In the genomic region with DNA sequence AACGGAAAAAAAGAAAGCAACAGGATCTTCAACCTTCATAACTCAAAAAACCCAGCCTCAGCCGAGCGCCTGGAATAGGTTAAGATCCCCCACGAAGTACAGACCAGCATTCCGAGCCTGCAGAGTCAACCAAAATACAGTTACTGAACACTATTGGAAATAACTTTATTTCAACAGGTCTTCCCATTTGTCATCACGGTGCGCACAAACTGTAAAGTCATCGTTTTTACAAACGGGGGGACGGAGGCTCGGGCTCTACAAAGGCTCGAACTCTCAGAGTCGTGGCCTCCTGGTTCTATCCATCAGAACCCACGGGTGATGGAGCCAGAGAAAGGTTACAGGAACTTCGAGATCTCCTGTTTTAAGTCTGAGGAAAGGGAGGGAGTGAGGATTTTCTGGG, we compare ENCODE assay signal across 8 cellular contexts. TPM values are rescaled to one million over a fixed set of nuclear protein-coding genes. Genes with fewer than 3 reads are reported as not detected.
DNase-seq lines count a peak whose midpoint lies in the region; FAIRE-seq and TF ChIP-seq lines count a peak whose summit lies in the region.

No MANE protein-coding gene starts in this region.

- H3K9me3 ChIP-seq in BE2C (no peaks in the 10 kb centered on the region), iPS DF 6.9 (ENCODE audit: control insufficient read depth, insufficient read depth, low read length) (no peaks in the 10 kb centered on the region), small intestine (ENCODE audit: control insufficient read depth, low read depth) (no peaks in the 10 kb centered on the region)

- H3K27me3 ChIP-seq in BE2C = no peaks in the 10 kb centered on the region
- H3K27me3 ChIP-seq in iPS DF 6.9 (ENCODE audit: control insufficient read depth, insufficient read depth, low read length) = no peaks in the 10 kb centered on the region
- H3K27me3 ChIP-seq in small intestine (ENCODE audit: control insufficient read depth in 2 of 2, insufficient read depth in 2 of 2, low read length in 2 of 2) = no peaks in the 10 kb centered on the region

- H3K27ac ChIP-seq in iPS DF 6.9 (ENCODE audit: low read length) (no peak overlapping the region), small intestine (ENCODE audit: low read depth in 1 of 2, low read length in 1 of 2) (peak overlapping the region; percentile 71 to 97)

- H3K36me3 ChIP-seq in BE2C = peaks cover 9% of the 10 kb centered on the region
- H3K36me3 ChIP-seq in iPS DF 6.9 (ENCODE audit: control insufficient read depth, insufficient read depth, low read length) = no peaks in the 10 kb centered on the region
- peaks cover 0 to under 1% of the 10 kb centered on the region in 2 donors for H3K36me3 ChIP-seq in small intestine (ENCODE audit: control insufficient read depth in 2 of 2, insufficient read depth in 2 of 2, low read length in 2 of 2)

- no peak for DNase-seq in BE2C
- DNase-seq in HT-29 (ENCODE audit: low spot score) = peak; percentile 12
- DNase-seq in activated naive CD4-positive, alpha-beta T cell treated with anti-CD3 and anti-CD28 coated beads, Interleukin-2, amount 50 U/mL, for 16 hours = peak; percentile 21
- no peak for DNase-seq in iPS DF 6.9 (ENCODE audit: low read depth, low spot score)
- DNase-seq in small intestine = peak; percentile 35
- DNase-seq in stimulated activated naive CD4-positive, alpha-beta T cell treated with Interleukin-2 at 50 U/mL for 16 hours (lab: John Stamatoyannopoulos, UW) = no peak
- DNase-seq in ecto neural progenitor cell (ENCODE audit: low spot score) = no peak
- no peak for DNase-seq in NCI-H345 treated with DMSO at 0.1 percent for 48 hours (lab: John Stamatoyannopoulos, UW; ENCODE audit: unreplicated experiment)

- WGBS in iPS DF 6.9 (ENCODE audit: insufficient coverage, insufficient read length) = no CpG with 5 or more reads among the region's 15 CpGs
- 0 to 1% (median 0%) methylated on average over 15 of the region's 15 CpGs for WGBS in small intestine, 3 donors

- TF ChIP-seq CTCF in BE2C (IDR thresholded peaks at IDR 0.05; ENCODE audit: low read depth, low read length) = no peak

- no peak for FAIRE-seq in small intestine (lab: Jason Lieb, UNC)

- H3K4me1 ChIP-seq in BE2C (no peaks in the 10 kb centered on the region), iPS DF 6.9 (ENCODE audit: control insufficient read depth, insufficient read depth, low read length) (no peaks in the 10 kb centered on the region), small intestine (ENCODE audit: control insufficient read depth in 2 of 2, insufficient read depth in 1 of 2, low read depth in 1 of 2, low read length in 1 of 2) (peaks cover 0 to 7% of the 10 kb centered on the region in 2 donors)

- peak overlapping the region; percentile 91 for H3K4me3 ChIP-seq in BE2C (ENCODE audit: low read depth, low read length)
- H3K4me3 ChIP-seq in iPS DF 6.9 (ENCODE audit: low read length) = peak overlapping the region; percentile 97
- peak overlapping the region; percentile 65 to 98 for H3K4me3 ChIP-seq in small intestine (ENCODE audit: low read depth in 1 of 2, low read length in 2 of 2)

RNA-seq across cellular contexts. Expression of gene YWHAE, which starts 1.1 kb away (rescaled TPM):
- polyA plus RNA-seq in BE2C (2012; ENCODE audit: insufficient read depth, insufficient read length, low read depth) = 609 TPM
- total RNA-seq in HT-29 (2014; rRNA removed; shearing (Covaris generic)) = 166 and 190 TPM in 2 replicates
- polyA plus RNA-seq in small intestine = 100 to 1,000 TPM; 235 to 390 (median 253) TPM

RNA-seq across cellular contexts. Expression of gene CRK, which starts 57.1 kb away (rescaled TPM):
- polyA plus RNA-seq in BE2C (2012; ENCODE audit: insufficient read depth, insufficient read length, low read depth) = 29.0 TPM
- total RNA-seq in HT-29 (2014; rRNA removed; shearing (Covaris generic)) = 28.8 and 28.9 TPM in 2 replicates
- polyA plus RNA-seq in small intestine = 10 to 100 TPM; 31.2 to 42.9 (median 41.6) TPM

Comparison
In these comparisons a context has a peak if more than half of its experiments do, and no peak if none do; other contexts are left out.
1. DNase-seq: peak in HT-29 (single experiment), activated naive CD4-positive, alpha-beta T cell treated with anti-CD3 and anti-CD28 coated beads, Interleukin-2, amount 50 U/mL, for 16 hours (single experiment) and small intestine (single experiment); none in BE2C (single experiment), iPS DF 6.9 (single experiment), stimulated activated naive CD4-positive, alpha-beta T cell treated with Interleukin-2 at 50 U/mL for 16 hours (single experiment), ecto neural progenitor cell (single experiment) and NCI-H345 treated with DMSO at 0.1 percent for 48 hours (single experiment).
2. Peak in every context shown above with its lines, with median percentiles within 50 percentile points of each other: H3K4me3 ChIP-seq.